In the genomic region with DNA sequence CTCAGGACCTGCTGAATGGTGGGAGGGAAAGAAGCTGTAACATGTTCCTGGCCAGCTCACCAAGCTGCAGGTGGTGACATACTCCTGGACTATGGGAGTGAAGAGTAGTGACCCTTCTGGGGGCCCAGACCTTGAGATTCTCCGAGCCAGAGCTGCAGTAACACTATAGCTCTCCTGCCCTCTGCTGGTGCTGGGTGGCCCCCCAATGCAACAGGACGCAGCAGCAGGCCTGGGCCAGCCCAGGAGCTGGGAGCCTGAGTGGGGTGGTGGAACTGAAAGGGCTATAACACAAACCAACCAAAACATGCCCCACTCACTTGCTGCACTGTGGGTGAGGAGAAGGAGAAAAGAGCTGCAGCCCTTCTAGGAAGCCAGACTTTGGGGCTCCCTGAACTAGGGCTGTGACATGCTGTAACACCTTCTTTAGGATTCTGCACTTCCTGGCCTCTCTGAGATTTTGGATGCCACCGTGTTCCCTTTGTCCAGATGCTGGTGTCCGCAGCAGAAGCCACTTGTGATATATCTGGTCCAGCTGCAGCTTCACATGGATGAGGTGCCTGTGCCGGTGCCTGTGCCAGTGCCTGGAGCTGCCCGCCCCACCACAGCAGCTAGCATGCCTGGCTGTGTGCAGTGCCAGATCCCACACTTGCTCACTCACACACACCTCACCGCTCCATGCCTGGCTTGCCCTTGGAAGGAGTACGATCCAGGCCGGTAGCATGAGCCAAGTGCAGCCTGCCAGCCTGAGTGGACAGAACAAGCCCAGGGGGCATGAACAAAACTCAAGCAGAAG, we compare ENCODE assay signal across 22 cellular contexts.
"Had no signal": no experiment of that assay in that cellular context is flagged by ENCODE, and none has a peak within 500 bp of the region (broad histone marks: within the 10 kb centered on the region; RNA-seq: fewer than 3 reads in every experiment).

No MANE protein-coding gene starts in this region.

- H3K4me3 ChIP-seq: dorsolateral prefrontal cortex, heart left ventricle, psoas muscle, spleen, stomach, thoracic aorta, transverse colon had no signal

- DNase-seq: cortex of kidney; dorsolateral prefrontal cortex; effector CD8-positive, alpha-beta T cell; heart left ventricle; hippocampal formation; left colon; left ventricle myocardium superior; mesendoderm; naive B cell; psoas muscle; retina; spleen; stimulated activated CD4-positive, alpha-beta T cell treated with anti-CD3 and anti-CD28 coated beads, Interleukin-2, amount 100 ng/mL, for 24 hours; stimulated activated naive CD4-positive, alpha-beta T cell; stomach; substantia nigra; transverse colon had no signal

- H3K27me3 ChIP-seq: dorsolateral prefrontal cortex, heart left ventricle, neutrophil, spleen, stomach, transverse colon had no signal

- H3K27me3 Mint-ChIP-seq: naive B cell had no signal

- H3K27ac ChIP-seq: dorsolateral prefrontal cortex, heart left ventricle, neutrophil, psoas muscle, spleen, stomach, thoracic aorta, transverse colon had no signal

- H3K27ac Mint-ChIP-seq: naive B cell, nephron had no signal

- ATAC-seq: esophagus mucosa, left colon, left ventricle myocardium superior, psoas muscle, sciatic nerve had no signal

- H3K9me3 ChIP-seq: neutrophil had no signal

- H3K4me1 Mint-ChIP-seq: naive B cell had no signal

- H3K36me3 ChIP-seq: heart left ventricle, neutrophil, spleen, stomach, thoracic aorta, transverse colon had no signal

- H3K4me1 ChIP-seq: psoas muscle, stomach, transverse colon had no signal

- H3K4me3 Mint-ChIP-seq: nephron had no signal
